ENCODE assay signal across 27 cellular contexts in the genomic region with DNA sequence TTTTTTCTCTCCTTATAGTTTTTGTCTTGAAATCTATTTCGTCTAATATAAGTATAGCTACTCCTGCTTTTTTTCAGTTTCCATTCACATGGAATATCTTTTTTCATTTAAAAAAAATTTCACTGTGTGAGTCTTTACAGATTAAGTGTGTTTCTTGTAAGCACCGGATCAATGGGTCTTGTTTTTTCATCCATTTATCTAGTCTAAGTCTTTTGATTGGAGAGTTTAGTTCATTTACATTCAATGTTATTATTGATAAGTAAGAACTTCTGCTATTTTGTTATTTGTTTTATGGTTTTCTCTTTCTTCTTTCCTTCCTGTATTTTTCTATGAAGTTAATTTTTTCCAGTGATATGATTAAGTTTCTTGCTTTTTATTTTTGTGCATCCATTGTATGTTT.
"Had no signal": no experiment of that assay in that cellular context is flagged by ENCODE, and none has a peak within 500 bp of the region (broad histone marks: within the 10 kb centered on the region; RNA-seq: fewer than 3 reads in every experiment).

No MANE protein-coding gene starts in this region.

- H3K4me1 ChIP-seq: stomach, suprapubic skin, testis, thyroid gland, tibial artery, tibial nerve, transverse colon, upper lobe of left lung, upper lobe of right lung, uterus, vagina had no signal

- H3K36me3 ChIP-seq: stomach, suprapubic skin, thoracic aorta, thyroid gland, tibial artery, tibial nerve, transverse colon, upper lobe of left lung, upper lobe of right lung, uterus, vagina had no signal

- H3K27me3 ChIP-seq: stomach, suprapubic skin, testis, thyroid gland, tibial artery, tibial nerve, transverse colon, upper lobe of left lung, upper lobe of right lung, uterus, vagina had no signal

- H3K27ac ChIP-seq: stomach, suprapubic skin, testis, thoracic aorta, thyroid gland, tibial artery, tibial nerve, transverse colon, upper lobe of left lung, upper lobe of right lung, uterus, vagina had no signal

- ATAC-seq: stimulated activated effector memory CD8-positive, alpha-beta T cell treated with anti-CD3 and anti-CD28 coated beads, Interleukin-12 subunit alpha, Interleukin-12 subunit beta, amount 100 ng/mL, for 72 hours; stimulated activated memory B cell treated with anti-CD40 and anti-IgM and Interleukin-4, amounts not matched to agents 10 μg/mL and 1 μg/mL and 100 μg/mL, for 72 hours; stimulated activated naive B cell treated with anti-CD40 and anti-IgM and Interleukin-4, amounts not matched to agents 10 μg/mL and 1 μg/mL and 100 μg/mL, for 72 hours; stimulated activated naive CD8-positive, alpha-beta T cell treated with anti-CD3 and anti-CD28 coated beads, Interleukin-15, amount 100 ng/mL, for 72 hours; stimulated activated naive CD8-positive, alpha-beta T cell treated with anti-CD3 and anti-CD28 coated beads, Interleukin-15, Interleukin-2, amounts not matched to agents 100 U/mL and 50 U/mL, for 24 hours; upper lobe of right lung had no signal

- FAIRE-seq: urothelium cell line had no signal

- DNase-seq: stimulated activated CD4-positive, alpha-beta T cell treated with anti-CD3 and anti-CD28 coated beads, Interleukin-2, amount 100 ng/mL, for 48 hours; stimulated activated CD4-positive, alpha-beta T cell treated with anti-CD3 and anti-CD28 coated beads, Interleukin-4, amount 100 ng/mL, for 1 hour; stimulated activated CD4-positive, alpha-beta T cell treated with anti-CD3 and anti-CD28 coated beads, Interleukin-4, amount 100 ng/mL, for 24 hours; stimulated activated CD4-positive, alpha-beta T cell treated with anti-CD3 and anti-CD28 coated beads, Interleukin-4, amount 100 ng/mL, for 4 hours; stimulated activated CD8-positive, alpha-beta memory T cell treated with anti-CD3 and anti-CD28 coated beads, Interleukin-4, amount 100 ng/mL, for 48 hours; stimulated activated naive B cell treated with anti-CD40 and anti-IgM and Interleukin-4, amounts not matched to agents 10 μg/mL and 1 μg/mL and 100 μg/mL, for 72 hours; stimulated activated naive CD4-positive, alpha-beta T cell; stimulated activated naive CD4-positive, alpha-beta T cell treated with Interleukin-2 at 50 U/mL for 16 hours; stimulated activated naive CD8-positive, alpha-beta T cell treated with anti-CD3 and anti-CD28 coated beads, Interleukin-15, amount 100 ng/mL, for 72 hours; stimulated activated naive CD8-positive, alpha-beta T cell treated with anti-CD3 and anti-CD28 coated beads, Interleukin-15, Interleukin-2, amounts not matched to agents 100 U/mL and 50 U/mL, for 24 hours; stomach; substantia nigra; testis; thyroid gland; tibial artery; transverse colon; trophoblast cell; upper lobe of left lung; upper lobe of right lung; uterus had no signal

- H3K4me3 ChIP-seq: stomach, suprapubic skin, testis, thoracic aorta, thyroid gland, tibial artery, tibial nerve, transverse colon, upper lobe of left lung, upper lobe of right lung, uterus, vagina had no signal

- H3K9me3 ChIP-seq: testis, thyroid gland, upper lobe of right lung, uterus, vagina had no signal
